1 cellular context compared by ENCODE assay signal in the genomic region with DNA sequence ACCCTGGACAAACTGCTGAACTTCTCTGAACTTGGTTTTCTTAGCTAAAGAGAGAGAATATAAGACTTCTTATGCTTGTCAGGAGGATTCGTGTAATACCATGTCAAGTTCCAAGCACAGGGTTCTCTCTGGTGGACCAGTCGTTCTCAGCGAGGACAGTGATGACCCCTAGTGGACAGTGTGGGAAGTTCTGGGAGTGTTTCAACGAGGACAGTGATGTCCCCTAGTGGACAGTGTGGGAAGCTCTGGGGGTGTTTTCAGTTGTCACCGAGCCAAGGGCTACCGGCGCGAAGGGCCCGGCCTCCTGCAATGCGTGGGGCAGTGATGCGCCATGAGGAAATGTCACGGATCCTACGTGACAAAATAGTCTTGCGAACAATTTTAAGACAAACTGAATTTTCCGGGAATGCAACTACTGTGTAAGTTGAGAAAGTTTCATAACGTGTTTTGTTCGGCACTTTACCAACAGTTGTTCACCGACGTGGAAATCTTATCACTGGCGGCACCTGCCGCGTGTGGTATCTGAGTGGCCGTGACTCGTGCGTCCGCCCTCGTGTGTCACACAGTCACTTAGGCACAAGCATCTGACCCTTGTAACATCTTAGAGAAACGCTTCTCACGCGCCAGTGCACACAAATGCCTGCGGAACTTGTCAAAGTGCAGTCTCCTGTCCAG.
TF ChIP-seq lines count a peak whose summit lies in the region.

No MANE protein-coding gene starts in this region.

TF ChIP-seq in HepG2, 621 proteins besides CTCF, POLR2A, EP300 and RAD21 (continued from another document):
- no peak; the same call in 1 of the 2 replicates for TF ChIP-seq ATF2 (CRISPR knock-in tag; IDR thresholded peaks at IDR 0.05)
- TF ChIP-seq IKZF4 (CRISPR knock-in tag; IDR thresholded peaks at IDR 0.05; ENCODE audit: borderline replicate concordance, low read depth, not compliant biosample characterization) = no peak
- no peak for TF ChIP-seq NPAS2 (CRISPR knock-in tag; IDR thresholded peaks at IDR 0.05; ENCODE audit: borderline replicate concordance)
- TF ChIP-seq HMG20B (CRISPR knock-in tag; conservative IDR thresholded peaks at IDR 0.05) = no peak
